Comparison of ENCODE assay signal across 9 cellular contexts in genomic region chr9:19922476-19923118, GRCh38.
A peak's percentile ranks its signal among the peaks of the same experiment; 100 is the strongest.
DNase-seq lines count a peak whose midpoint lies in the region; ATAC-seq and TF ChIP-seq lines count a peak whose summit lies in the region.
"Had no signal": no experiment of that assay in that cellular context is flagged by ENCODE, and none has a peak within 500 bp of the region (broad histone marks: within the 10 kb centered on the region; RNA-seq: fewer than 3 reads in every experiment).

No MANE protein-coding gene starts in this region.

- H3K27ac ChIP-seq in tibial nerve: no peak overlapping the region
- H3K27ac ChIP-seq: neutrophil had no signal

- H3K36me3 ChIP-seq in tibial nerve: no peaks in the 10 kb centered on the region
- H3K36me3 ChIP-seq: neutrophil had no signal

- H3K4me1 ChIP-seq in tibial nerve: peaks cover 0 to 4% (median 2%) of the 10 kb centered on the region in 4 donors

- ATAC-seq in GM19328 (IDR thresholded peaks at IDR 0.05; ENCODE audit: unreplicated experiment): no peak

- TF ChIP-seq POLR2A in tibial nerve (IDR thresholded peaks at IDR 0.05): no peak

- no peak for TF ChIP-seq EP300 in tibial nerve (IDR thresholded peaks at IDR 0.05)

- H3K27me3 ChIP-seq in tibial nerve: no peaks in the 10 kb centered on the region

- peak in 2 of 5 experiments; percentile 14 to 21 for TF ChIP-seq CTCF in tibial nerve (IDR thresholded peaks at IDR 0.05)

- no peak overlapping the region for H3K4me3 ChIP-seq in tibial nerve

- WGBS in tibial nerve, 2 donors: 26 to 28% methylated on average over 2 of the region's 2 CpGs

- no peaks in the 10 kb centered on the region for H3K9me3 ChIP-seq in tibial nerve
- H3K9me3 ChIP-seq: neutrophil had no signal

- DNase-seq in Daoy (ENCODE audit: low read depth): peak; percentile 23
- peak; percentile 69 for DNase-seq in NCI-H128 (lab: John Stamatoyannopoulos, UW; ENCODE audit: unreplicated experiment)
- peak in 43 of 56 donors; percentile 7 to 86 (median 46) for DNase-seq in amygdala (lab: John Stamatoyannopoulos, UW)
- DNase-seq in left kidney (ENCODE audit: low read depth, low spot score): peak; percentile 87
- DNase-seq in activated T-cell treated with anti-CD3 and anti-CD28 coated beads for 4 hours: no peak
- DNase-seq in tibial nerve (ENCODE audit: low spot score in 2 of 2): no peak
- no peak for DNase-seq in SKM-1 treated with dmso at 0.1 percent for 144 hours (lab: John Stamatoyannopoulos, UW; ENCODE audit: unreplicated experiment)

Comparison
In these comparisons a context has a peak if more than half of its experiments do, and no peak if none do; other contexts are left out.
1. DNase-seq: peak in Daoy (single experiment), NCI-H128 (single experiment), amygdala (43 of 56) and left kidney (single experiment); none in activated T-cell treated with anti-CD3 and anti-CD28 coated beads for 4 hours (single experiment), tibial nerve (0 of 2) and SKM-1 treated with dmso at 0.1 percent for 144 hours (single experiment).